Comparison of ENCODE assay signal across 1 cellular context in the genomic region with DNA sequence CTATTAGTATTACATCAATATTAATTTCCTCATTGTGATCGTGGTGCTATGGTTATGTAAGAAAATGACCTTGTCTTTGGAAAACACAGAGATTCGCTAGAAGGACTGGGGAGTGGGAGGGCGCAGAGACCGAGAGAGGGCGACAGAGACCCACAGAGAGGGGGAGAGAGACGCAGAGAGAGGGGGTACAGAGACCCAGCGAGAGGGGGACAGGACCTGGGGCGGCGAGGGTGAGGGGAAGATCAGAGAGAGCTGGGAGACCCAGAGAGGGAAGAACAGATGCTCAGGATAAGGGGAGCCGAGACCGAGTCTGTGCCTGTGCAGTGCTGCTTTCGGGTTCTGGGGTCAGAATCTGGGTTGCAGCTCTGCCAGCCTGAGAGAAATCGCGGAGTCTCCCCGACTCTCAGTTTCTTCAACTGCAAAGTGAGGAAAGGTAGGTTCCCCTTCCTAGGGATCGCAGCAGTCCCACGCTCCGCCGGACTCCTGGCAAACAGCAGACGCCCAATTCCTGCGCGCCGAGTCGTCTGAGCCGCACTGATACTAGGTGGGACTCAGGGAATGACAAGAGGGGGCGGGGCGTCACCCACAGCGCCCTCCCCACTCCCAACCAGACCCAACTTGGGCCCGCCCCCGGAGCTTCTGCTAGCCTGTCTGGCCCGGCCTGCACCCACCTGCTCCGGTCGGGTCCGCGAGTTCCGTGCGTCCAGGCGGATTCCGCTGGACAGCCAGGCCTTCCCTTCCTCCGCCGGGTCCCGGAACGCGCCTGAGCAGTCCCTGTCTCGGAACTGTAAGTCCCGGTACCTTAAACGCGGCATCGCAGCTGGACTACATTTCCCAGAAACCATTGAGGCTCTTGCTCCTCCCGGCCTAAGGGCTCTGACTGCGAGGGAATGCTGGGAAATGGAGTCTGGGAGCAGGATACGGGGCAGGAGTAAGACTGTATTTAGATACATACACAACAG.
TF ChIP-seq lines count a peak whose summit lies in the region.

No MANE protein-coding gene starts in this region.

TF ChIP-seq in endothelial cell of umbilical vein, 7 proteins besides CTCF, POLR2A, EP300 and RAD21 (continued from another document):
- TF ChIP-seq JUN (IDR thresholded peaks at IDR 0.05; ENCODE audit: borderline replicate concordance, insufficient read depth, insufficient read length, low read depth): no peak
- TF ChIP-seq, protein P1, sequence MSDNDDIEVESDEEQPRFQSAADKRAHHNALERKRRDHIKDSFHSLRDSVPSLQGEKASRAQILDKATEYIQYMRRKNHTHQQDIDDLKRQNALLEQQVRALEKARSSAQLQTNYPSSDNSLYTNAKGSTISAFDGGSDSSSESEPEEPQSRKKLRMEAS (IDR thresholded peaks at IDR 0.05; ENCODE audit: insufficient read depth, insufficient read length): no peak
